In genomic region chr18:37524139-37524538, GRCh38 we compare ENCODE assay signal across 1 cellular context.
A peak's percentile ranks its signal among the peaks of the same experiment; 100 is the strongest.
TF ChIP-seq lines count a peak whose summit lies in the region.

No MANE protein-coding gene starts in this region.

TF ChIP-seq in HepG2, 621 proteins besides CTCF, POLR2A, EP300 and RAD21:
- TF ChIP-seq, protein P1, sequence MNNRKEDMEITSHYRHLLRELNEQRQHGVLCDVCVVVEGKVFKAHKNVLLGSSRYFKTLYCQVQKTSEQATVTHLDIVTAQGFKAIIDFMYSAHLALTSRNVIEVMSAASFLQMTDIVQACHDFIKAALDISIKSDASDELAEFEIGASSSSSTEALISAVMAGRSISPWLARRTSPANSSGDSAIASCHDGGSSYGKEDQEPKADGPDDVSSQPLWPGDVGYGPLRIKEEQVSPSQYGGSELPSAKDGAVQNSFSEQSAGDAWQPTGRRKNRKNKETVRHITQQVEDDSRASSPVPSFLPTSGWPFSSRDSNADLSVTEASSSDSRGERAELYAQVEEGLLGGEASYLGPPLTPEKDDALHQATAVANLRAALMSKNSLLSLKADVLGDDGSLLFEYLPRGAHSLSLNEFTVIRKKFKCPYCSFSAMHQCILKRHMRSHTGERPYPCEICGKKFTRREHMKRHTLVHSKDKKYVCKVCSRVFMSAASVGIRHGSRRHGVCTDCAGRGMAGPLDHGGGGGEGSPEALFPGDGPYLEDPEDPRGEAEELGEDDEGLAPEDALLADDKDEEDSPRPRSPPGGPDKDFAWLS (CRISPR knock-in tag; IDR thresholded peaks at IDR 0.05; ENCODE audit: borderline replicate concordance): no peak
- no peak for TF ChIP-seq PRPF4 (IDR thresholded peaks at IDR 0.05; ENCODE audit: low read depth, low read length, poor library complexity, severe bottlenecking)
- TF ChIP-seq EZH2 (conservative IDR thresholded peaks at IDR 0.05; ENCODE audit: low read depth, low read length): peak; percentile 81
